14 cellular contexts compared by ENCODE assay signal in the genomic region with DNA sequence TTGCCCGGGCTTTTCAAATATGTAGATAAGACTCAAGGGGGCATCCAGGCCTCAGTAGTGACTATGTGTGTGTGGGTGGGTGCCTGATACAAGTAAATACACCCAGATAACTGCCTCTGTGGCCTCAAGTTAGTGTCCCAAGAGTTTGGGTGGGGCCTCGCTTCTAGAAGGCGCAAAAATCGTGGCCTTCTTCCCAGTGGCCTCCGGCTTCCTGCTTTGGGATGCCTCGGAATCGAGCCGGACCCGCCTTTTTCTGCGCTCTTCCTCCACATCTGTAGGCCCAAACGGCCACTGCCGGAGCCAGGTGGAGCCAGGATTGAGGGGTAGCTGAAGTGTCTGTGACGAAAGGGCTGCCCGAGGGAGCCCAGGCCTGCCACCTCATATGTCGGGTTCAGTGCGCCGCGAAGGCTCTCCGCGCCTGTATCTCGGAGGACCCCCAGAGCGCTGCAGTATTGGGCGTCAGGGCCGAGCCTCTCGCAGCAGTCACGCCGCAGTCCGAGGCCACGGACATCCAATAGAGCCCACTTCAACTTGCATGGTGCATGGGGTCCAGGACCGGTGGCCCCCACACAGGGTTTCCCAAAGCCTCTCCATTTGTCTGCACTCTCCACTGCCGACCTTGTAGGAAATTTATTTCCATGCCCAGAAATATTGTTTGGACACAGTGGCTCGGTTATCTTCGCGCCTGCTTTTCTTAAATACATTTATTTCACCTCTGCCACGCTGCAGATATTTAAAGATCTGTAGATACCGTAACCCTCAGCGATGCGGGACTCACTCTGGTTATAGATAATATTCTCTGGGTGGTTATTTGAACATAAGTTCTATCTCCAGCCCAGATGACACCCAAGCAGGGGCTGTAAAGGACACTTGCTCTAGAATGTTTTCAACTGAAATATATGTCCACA. TPM values are rescaled to one million over a fixed set of nuclear protein-coding genes. Genes with fewer than 3 reads are reported as not detected.
DNase-seq lines count a peak whose midpoint lies in the region; ATAC-seq and TF ChIP-seq lines count a peak whose summit lies in the region.
"Had no signal": no experiment of that assay in that cellular context is flagged by ENCODE, and none has a peak within 500 bp of the region (broad histone marks: within the 10 kb centered on the region; RNA-seq: fewer than 3 reads in every experiment).

No MANE protein-coding gene starts in this region.

- H3K27ac ChIP-seq in hepatocyte (peak overlapping the region; percentile 96), substantia nigra (ENCODE audit: low read depth, low read length, poor library complexity, severe bottlenecking) (no peak overlapping the region)

- POLR2A ChIA-PET in T-cell (lab: Charles Lee) = interaction anchor here in 1 of 2 donors (0.7 kb wide), 1 partner anchor 1556 kb away, joined by 4 read pairs; no protein-coding TSS in a partner anchor

- WGBS in hepatocyte (ENCODE audit: low lambda C conversion rate, missing lambda C conversion rate) = 57% methylated on average over 36 of the region's 38 CpGs

- H3K36me3 Mint-ChIP-seq in Calu3 (ENCODE audit: insufficient read depth, unreplicated experiment) (peaks cover 73% of the 10 kb centered on the region), T-cell (no peaks in the 10 kb centered on the region), progenitor cell of endocrine pancreas (ENCODE audit: insufficient read depth) (peaks cover 2% of the 10 kb centered on the region)

- ATAC-seq in T-cell (replicated peaks in 1 of 4) (no peak), left lobe of liver (no peak)

- peak overlapping the region; percentile 95 for H3K4me3 Mint-ChIP-seq in Calu3 (ENCODE audit: low read depth, unreplicated experiment)
- H3K4me3 Mint-ChIP-seq in T-cell = peak overlapping the region in 2 of 3 donors; percentile 59 to 80
- peak overlapping the region; percentile 68 for H3K4me3 Mint-ChIP-seq in progenitor cell of endocrine pancreas (ENCODE audit: low read depth)

- no peaks in the 10 kb centered on the region for H3K9me2 ChIP-seq in hepatocyte (replicated peaks; ENCODE audit: insufficient read depth)
- H3K9me2 ChIP-seq: SK-N-SH had no signal

- H3K9me3 ChIP-seq in hepatocyte (ENCODE audit: low read depth) = no peaks in the 10 kb centered on the region
- H3K9me3 ChIP-seq: SK-N-SH had no signal

- H3K9me3 Mint-ChIP-seq in Calu3 (ENCODE audit: low read depth, unreplicated experiment) (no peaks in the 10 kb centered on the region), T-cell (no peaks in the 10 kb centered on the region), progenitor cell of endocrine pancreas (ENCODE audit: low read depth) (no peaks in the 10 kb centered on the region)

- H2AFZ ChIP-seq in hepatocyte = no peak overlapping the region

- peak overlapping the region; percentile 89 for H3K4me3 ChIP-seq in hepatocyte

- no peak for DNase-seq in Calu3
- no peak for DNase-seq in T-cell
- DNase-seq in hepatocyte (ENCODE audit: low spot score) = peak; percentile 33
- DNase-seq in progenitor cell of endocrine pancreas (ENCODE audit: low spot score, unreplicated experiment) = no peak
- no peak for DNase-seq in activated CD4-positive, alpha-beta T cell treated with anti-CD3 and anti-CD28 coated beads for 48 hours
- no peak for DNase-seq in substantia nigra (lab: John Stamatoyannopoulos, UW)
- DNase-seq in glomerular visceral epithelial cell (ENCODE audit: extremely low spot score) = no peak
- no peak for DNase-seq in left lobe of liver (ENCODE audit: low spot score)
- DNase-seq: activated T-cell treated with anti-CD3 and anti-CD28 coated beads for 4 hours; amniotic stem cell; dorsolateral prefrontal cortex; SK-N-SH; stimulated activated CD8-positive, alpha-beta memory T cell treated with anti-CD3 and anti-CD28 coated beads, Interleukin-4, amount 100 ng/mL, for 48 hours had no signal

- H3K27me3 ChIP-seq in hepatocyte = no peaks in the 10 kb centered on the region

- H3K27me3 Mint-ChIP-seq in Calu3 (ENCODE audit: unreplicated experiment) (peaks cover 8% of the 10 kb centered on the region), T-cell (peaks cover 48 to 76% of the 10 kb centered on the region in 2 donors), progenitor cell of endocrine pancreas (peaks cover 28% of the 10 kb centered on the region)

- peak overlapping the region; percentile 97 for H3K4me2 ChIP-seq in hepatocyte

- H4K20me1 ChIP-seq in hepatocyte (ENCODE audit: insufficient read depth, poor library complexity, severe bottlenecking) = no peaks in the 10 kb centered on the region

- no peaks in the 10 kb centered on the region for H3K36me3 ChIP-seq in hepatocyte (replicated peaks; ENCODE audit: insufficient read depth, low read depth)

- CTCF ChIA-PET in Calu3 (lab: Charles Lee) (no interaction called here), T-cell (lab: Charles Lee) (no interaction called here)

- BruUV-seq in Calu3 (replicated peaks; lab: Mats Ljungman, UMichigan) = no TSS peak

- H3K27ac Mint-ChIP-seq in Calu3 (ENCODE audit: unreplicated experiment) (no peak overlapping the region), T-cell (no peak overlapping the region), progenitor cell of endocrine pancreas (peak overlapping the region; percentile 88)

- H3K4me1 Mint-ChIP-seq in Calu3 (ENCODE audit: low read depth, unreplicated experiment) = peaks cover 17% of the 10 kb centered on the region
- peaks cover 41 to 51% (median 45%) of the 10 kb centered on the region in 3 donors for H3K4me1 Mint-ChIP-seq in T-cell
- H3K4me1 Mint-ChIP-seq in progenitor cell of endocrine pancreas (ENCODE audit: low read depth) = peaks cover 32% of the 10 kb centered on the region

- H3K4me1 ChIP-seq in hepatocyte (ENCODE audit: insufficient read depth) = peaks cover 14% of the 10 kb centered on the region

- TF ChIP-seq CTCF in Calu3 (IDR thresholded peaks at IDR 0.05; ENCODE audit: unreplicated experiment) (no peak), hepatocyte (IDR thresholded peaks at IDR 0.05; ENCODE audit: poor library complexity) (no peak), progenitor cell of endocrine pancreas (IDR thresholded peaks at IDR 0.05; ENCODE audit: unreplicated experiment) (no peak)

- peaks cover 48% of the 10 kb centered on the region for H3K79me2 ChIP-seq in hepatocyte

- intact Hi-C loops in Calu3 (cut with micrococcal nuclease; ENCODE audit: unreplicated experiment) = loop anchor here (10.0 kb wide), 2 partner anchors 198 to 1138 kb away; no protein-coding TSS in a partner anchor

RNA-seq across cellular contexts. Expression of a gene that starts 4.8 kb away (rescaled TPM):
- total RNA-seq in Calu3 (2022) (12.5 and 12.8 TPM in 2 replicates), T-cell (under 1 TPM in 4 of 5 donors, not detected in 1; 0.16 to 0.38 (median 0.30) TPM), hepatocyte (17.6 and 19.6 TPM in 2 replicates), progenitor cell of endocrine pancreas (31.7 and 33.7 TPM in 2 replicates), left lobe of liver (7.3 TPM)
- 11.5 and 14.1 TPM in 2 replicates for polyA plus RNA-seq in hepatocyte

RNA-seq across cellular contexts. Expression of a gene that starts 25.0 kb away (rescaled TPM):
- total RNA-seq in Calu3 (2022) = 5.5 and 7.6 TPM in 2 replicates
- 1 to 10 TPM in 1 of 5 donors, under 1 TPM in 1, not detected in 3; 0.30 to 1.2 TPM for total RNA-seq in T-cell
- total RNA-seq in hepatocyte = 5.6 and 6.8 TPM in 2 replicates
- 8.3 and 15.7 TPM in 2 replicates for polyA plus RNA-seq in hepatocyte
- total RNA-seq in progenitor cell of endocrine pancreas = 6.5 and 9.7 TPM in 2 replicates
- 9.1 TPM for total RNA-seq in left lobe of liver
- polyA plus RNA-seq: BJ had no signal
